Comparison of ENCODE assay signal across 20 cellular contexts in genomic region chr4:7655267-7655548, GRCh38.
DNase-seq lines count a peak whose midpoint lies in the region; ATAC-seq and TF ChIP-seq lines count a peak whose summit lies in the region.
"Had no signal": no experiment of that assay in that cellular context is flagged by ENCODE, and none has a peak within 500 bp of the region (broad histone marks: within the 10 kb centered on the region; RNA-seq: fewer than 3 reads in every experiment).

No MANE protein-coding gene starts in this region.

- intact Hi-C loops in natural killer cell (cut with micrococcal nuclease): no loop called here
- intact Hi-C loops in uterus (cut with DNase I; ENCODE audit: low total_unique reads): no loop called here

- peak overlapping the region; percentile 33 for H3K27ac ChIP-seq in HUES48 (ENCODE audit: low read depth, low read length)
- H3K27ac ChIP-seq in uterus: no peak overlapping the region
- H3K27ac ChIP-seq: epithelial cell of prostate, thyroid gland had no signal

- H3K4me1 ChIP-seq in HUES48 (ENCODE audit: control insufficient read depth, insufficient read depth, low read length): peaks cover 15% of the 10 kb centered on the region
- no peaks in the 10 kb centered on the region for H3K4me1 ChIP-seq in uterus

- DNase-seq in natural killer cell: no peak
- no peak for DNase-seq in progenitor cell of endocrine pancreas (ENCODE audit: low spot score, unreplicated experiment)
- no peak for DNase-seq in activated effector memory CD4-positive, alpha-beta T cell treated with Interleukin-2 at 50 U/mL for 16 hours
- no peak for DNase-seq in uterus
- DNase-seq: activated CD4-positive, alpha-beta T cell treated with anti-CD3 and anti-CD28 coated beads for 36 hours; activated CD8-positive, alpha-beta memory T cell treated with anti-CD3 and anti-CD28 coated beads for 24 hours; activated gamma-delta T cell treated with Interleukin-2 at 50 U/mL for 16 hours; activated naive CD8-positive, alpha-beta T cell treated with anti-CD3 and anti-CD28 coated beads, Interleukin-2, amount 50 U/mL, for 24 hours; activated T-cell treated with anti-CD3 and anti-CD28 coated beads, Interleukin-2, amount 50 U/mL, for 1 hour; KG1; MM.1S; NCI-H748 treated with DMSO at 0.1 percent for 48 hours; RPMI8226; T-helper 17 cell; thyroid gland had no signal

- no peaks in the 10 kb centered on the region for H3K36me3 Mint-ChIP-seq in brain
- H3K36me3 Mint-ChIP-seq in natural killer cell: no peaks in the 10 kb centered on the region
- H3K36me3 Mint-ChIP-seq in progenitor cell of endocrine pancreas (ENCODE audit: insufficient read depth): no peaks in the 10 kb centered on the region

- H3K4me3 ChIP-seq in HUES48 (ENCODE audit: low read depth, low read length) (no peak overlapping the region), uterus (no peak overlapping the region)
- H3K4me3 ChIP-seq: thyroid gland had no signal

- H3K9me3 ChIP-seq in HUES48 (ENCODE audit: control insufficient read depth, insufficient read depth, low read length): no peaks in the 10 kb centered on the region
- no peaks in the 10 kb centered on the region for H3K9me3 ChIP-seq in uterus
- H3K9me3 ChIP-seq: thyroid gland had no signal

- H3K27ac Mint-ChIP-seq in brain: peak overlapping the region in 3 of 5 experiments; percentile 35 to 95 (median 89)
- H3K27ac Mint-ChIP-seq in natural killer cell: peak overlapping the region; percentile 5 to 98
- peak overlapping the region; percentile 88 for H3K27ac Mint-ChIP-seq in progenitor cell of endocrine pancreas
- H3K27ac Mint-ChIP-seq: activated CD4-positive, alpha-beta T cell treated with anti-CD3 and anti-CD28 coated beads for 36 hours; activated naive CD8-positive, alpha-beta T cell treated with anti-CD3 and anti-CD28 coated beads, Interleukin-2, amount 50 U/mL, for 24 hours; stimulated activated naive CD8-positive, alpha-beta T cell treated with anti-CD3 and anti-CD28 coated beads, Interleukin-15, Interleukin-2, amounts not matched to agents 100 ng/mL and 50 ng/mL, for 24 hours; T-helper 17 cell had no signal

- H3K9me3 Mint-ChIP-seq in brain (no peaks in the 10 kb centered on the region), natural killer cell (no peaks in the 10 kb centered on the region), progenitor cell of endocrine pancreas (ENCODE audit: low read depth) (no peaks in the 10 kb centered on the region)
- H3K9me3 Mint-ChIP-seq: activated naive CD8-positive, alpha-beta T cell treated with anti-CD3 and anti-CD28 coated beads, Interleukin-2, amount 50 U/mL, for 24 hours; stimulated activated naive CD8-positive, alpha-beta T cell treated with anti-CD3 and anti-CD28 coated beads, Interleukin-15, Interleukin-2, amounts not matched to agents 100 ng/mL and 50 ng/mL, for 24 hours had no signal

- H3K4me1 Mint-ChIP-seq in brain (peaks cover 17% of the 10 kb centered on the region), natural killer cell (peaks cover 26 to 51% of the 10 kb centered on the region in 2 donors), progenitor cell of endocrine pancreas (ENCODE audit: low read depth) (peaks cover 17% of the 10 kb centered on the region)

- TF ChIP-seq CTCF in brain (conservative IDR thresholded peaks at IDR 0.05): no peak
- no peak for TF ChIP-seq CTCF in natural killer cell (IDR thresholded peaks at IDR 0.05)
- TF ChIP-seq CTCF in progenitor cell of endocrine pancreas (IDR thresholded peaks at IDR 0.05; ENCODE audit: unreplicated experiment): no peak
- no peak for TF ChIP-seq CTCF in uterus (IDR thresholded peaks at IDR 0.05)

- no peak overlapping the region for H3K9ac ChIP-seq in HUES48 (ENCODE audit: low read depth, low read length)

- H3K27me3 Mint-ChIP-seq in brain: peaks cover 4% of the 10 kb centered on the region
- no peaks in the 10 kb centered on the region for H3K27me3 Mint-ChIP-seq in natural killer cell (ENCODE audit: low read depth in 2 of 2)
- H3K27me3 Mint-ChIP-seq in progenitor cell of endocrine pancreas: peaks cover 6% of the 10 kb centered on the region

- H3K36me3 ChIP-seq in HUES48 (ENCODE audit: control insufficient read depth, insufficient read depth, low read length) (no peaks in the 10 kb centered on the region), uterus (no peaks in the 10 kb centered on the region)
- H3K36me3 ChIP-seq: thyroid gland had no signal

- H3K27me3 ChIP-seq in HUES48 (ENCODE audit: control insufficient read depth, insufficient read depth, low read length) (no peaks in the 10 kb centered on the region), uterus (no peaks in the 10 kb centered on the region)
- H3K27me3 ChIP-seq: thyroid gland had no signal

- no peak for TF ChIP-seq POLR2A in uterus (IDR thresholded peaks at IDR 0.05)

- H3K4me3 Mint-ChIP-seq in brain: peak overlapping the region in 2 of 5 experiments; percentile 32 to 48
- peak overlapping the region; percentile 7 for H3K4me3 Mint-ChIP-seq in natural killer cell
- no peak overlapping the region for H3K4me3 Mint-ChIP-seq in progenitor cell of endocrine pancreas (ENCODE audit: low read depth)
- H3K4me3 Mint-ChIP-seq: activated CD4-positive, alpha-beta T cell treated with anti-CD3 and anti-CD28 coated beads for 36 hours; activated naive CD8-positive, alpha-beta T cell treated with anti-CD3 and anti-CD28 coated beads, Interleukin-2, amount 50 U/mL, for 24 hours; stimulated activated naive CD8-positive, alpha-beta T cell treated with anti-CD3 and anti-CD28 coated beads, Interleukin-15, Interleukin-2, amounts not matched to agents 100 ng/mL and 50 ng/mL, for 24 hours; T-helper 17 cell had no signal

- ATAC-seq in natural killer cell (no peak), GM21529 (IDR thresholded peaks at IDR 0.05; ENCODE audit: unreplicated experiment) (no peak)
- ATAC-seq: activated CD4-positive, alpha-beta T cell treated with anti-CD3 and anti-CD28 coated beads for 36 hours; activated naive CD8-positive, alpha-beta T cell treated with anti-CD3 and anti-CD28 coated beads, Interleukin-2, amount 50 U/mL, for 24 hours; T-helper 17 cell had no signal
